1 cellular context compared by ENCODE assay signal in genomic region chr3:47028667-47029066, GRCh38.
TF ChIP-seq lines count a peak whose summit lies in the region.

No MANE protein-coding gene starts in this region.

TF ChIP-seq in HCT116, 20 proteins besides CTCF, POLR2A, EP300 and RAD21 (continued from another document):
- TF ChIP-seq, protein P1, sequence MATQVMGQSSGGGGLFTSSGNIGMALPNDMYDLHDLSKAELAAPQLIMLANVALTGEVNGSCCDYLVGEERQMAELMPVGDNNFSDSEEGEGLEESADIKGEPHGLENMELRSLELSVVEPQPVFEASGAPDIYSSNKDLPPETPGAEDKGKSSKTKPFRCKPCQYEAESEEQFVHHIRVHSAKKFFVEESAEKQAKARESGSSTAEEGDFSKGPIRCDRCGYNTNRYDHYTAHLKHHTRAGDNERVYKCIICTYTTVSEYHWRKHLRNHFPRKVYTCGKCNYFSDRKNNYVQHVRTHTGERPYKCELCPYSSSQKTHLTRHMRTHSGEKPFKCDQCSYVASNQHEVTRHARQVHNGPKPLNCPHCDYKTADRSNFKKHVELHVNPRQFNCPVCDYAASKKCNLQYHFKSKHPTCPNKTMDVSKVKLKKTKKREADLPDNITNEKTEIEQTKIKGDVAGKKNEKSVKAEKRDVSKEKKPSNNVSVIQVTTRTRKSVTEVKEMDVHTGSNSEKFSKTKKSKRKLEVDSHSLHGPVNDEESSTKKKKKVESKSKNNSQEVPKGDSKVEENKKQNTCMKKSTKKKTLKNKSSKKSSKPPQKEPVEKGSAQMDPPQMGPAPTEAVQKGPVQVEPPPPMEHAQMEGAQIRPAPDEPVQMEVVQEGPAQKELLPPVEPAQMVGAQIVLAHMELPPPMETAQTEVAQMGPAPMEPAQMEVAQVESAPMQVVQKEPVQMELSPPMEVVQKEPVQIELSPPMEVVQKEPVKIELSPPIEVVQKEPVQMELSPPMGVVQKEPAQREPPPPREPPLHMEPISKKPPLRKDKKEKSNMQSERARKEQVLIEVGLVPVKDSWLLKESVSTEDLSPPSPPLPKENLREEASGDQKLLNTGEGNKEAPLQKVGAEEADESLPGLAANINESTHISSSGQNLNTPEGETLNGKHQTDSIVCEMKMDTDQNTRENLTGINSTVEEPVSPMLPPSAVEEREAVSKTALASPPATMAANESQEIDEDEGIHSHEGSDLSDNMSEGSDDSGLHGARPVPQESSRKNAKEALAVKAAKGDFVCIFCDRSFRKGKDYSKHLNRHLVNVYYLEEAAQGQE (IDR thresholded peaks at IDR 0.05; ENCODE audit: low read depth): no peak
- TF ChIP-seq EZH2 (IDR thresholded peaks at IDR 0.05) (no peak), ZBTB33 (IDR thresholded peaks at IDR 0.05; ENCODE audit: extremely low read depth, insufficient replicate concordance, low read length) (no peak), POLR2AphosphoS5 (IDR thresholded peaks at IDR 0.05; ENCODE audit: low read depth, low read length) (no peak), ZNF274 (IDR thresholded peaks at IDR 0.05; ENCODE audit: low read depth, low read length) (no peak), ELF1 (IDR thresholded peaks at IDR 0.05; ENCODE audit: borderline replicate concordance, low read depth) (no peak), FOSL1 (IDR thresholded peaks at IDR 0.05; ENCODE audit: low read depth) (no peak), SRF (IDR thresholded peaks at IDR 0.05; ENCODE audit: low read depth) (no peak), EZH2phosphoT487 (IDR thresholded peaks at IDR 0.05; ENCODE audit: borderline replicate concordance) (no peak), TCF7L2 (IDR thresholded peaks at IDR 0.05; ENCODE audit: borderline replicate concordance, extremely low read depth, insufficient read depth, insufficient read length) (no peak), ZFX (IDR thresholded peaks at IDR 0.05) (no peak), SP1 (IDR thresholded peaks at IDR 0.05; ENCODE audit: low read depth) (no peak), EGR1 (IDR thresholded peaks at IDR 0.05; ENCODE audit: low read depth) (no peak), MAX (IDR thresholded peaks at IDR 0.05) (no peak), CEBPB (IDR thresholded peaks at IDR 0.05; ENCODE audit: low read depth) (no peak), YY1 (IDR thresholded peaks at IDR 0.05; ENCODE audit: extremely low read depth, insufficient replicate concordance, low read depth, low read length) (no peak), SIN3A (IDR thresholded peaks at IDR 0.05; ENCODE audit: low read depth) (no peak), JUND (IDR thresholded peaks at IDR 0.05) (no peak)
- TF ChIP-seq, protein P2, sequence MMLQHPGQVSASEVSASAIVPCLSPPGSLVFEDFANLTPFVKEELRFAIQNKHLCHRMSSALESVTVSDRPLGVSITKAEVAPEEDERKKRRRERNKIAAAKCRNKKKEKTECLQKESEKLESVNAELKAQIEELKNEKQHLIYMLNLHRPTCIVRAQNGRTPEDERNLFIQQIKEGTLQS (IDR thresholded peaks at IDR 0.05): no peak
TF ChIP-seq in HCT116: peak in this region for 0.
